Comparison of ENCODE assay signal across 1 cellular context in genomic region chr5:133924221-133924920, GRCh38.
TF ChIP-seq lines count a peak whose summit lies in the region.

No MANE protein-coding gene starts in this region.

TF ChIP-seq in GM23338, 12 proteins besides CTCF, POLR2A, EP300 and RAD21 (continued from another document):
- TF ChIP-seq, protein P1, sequence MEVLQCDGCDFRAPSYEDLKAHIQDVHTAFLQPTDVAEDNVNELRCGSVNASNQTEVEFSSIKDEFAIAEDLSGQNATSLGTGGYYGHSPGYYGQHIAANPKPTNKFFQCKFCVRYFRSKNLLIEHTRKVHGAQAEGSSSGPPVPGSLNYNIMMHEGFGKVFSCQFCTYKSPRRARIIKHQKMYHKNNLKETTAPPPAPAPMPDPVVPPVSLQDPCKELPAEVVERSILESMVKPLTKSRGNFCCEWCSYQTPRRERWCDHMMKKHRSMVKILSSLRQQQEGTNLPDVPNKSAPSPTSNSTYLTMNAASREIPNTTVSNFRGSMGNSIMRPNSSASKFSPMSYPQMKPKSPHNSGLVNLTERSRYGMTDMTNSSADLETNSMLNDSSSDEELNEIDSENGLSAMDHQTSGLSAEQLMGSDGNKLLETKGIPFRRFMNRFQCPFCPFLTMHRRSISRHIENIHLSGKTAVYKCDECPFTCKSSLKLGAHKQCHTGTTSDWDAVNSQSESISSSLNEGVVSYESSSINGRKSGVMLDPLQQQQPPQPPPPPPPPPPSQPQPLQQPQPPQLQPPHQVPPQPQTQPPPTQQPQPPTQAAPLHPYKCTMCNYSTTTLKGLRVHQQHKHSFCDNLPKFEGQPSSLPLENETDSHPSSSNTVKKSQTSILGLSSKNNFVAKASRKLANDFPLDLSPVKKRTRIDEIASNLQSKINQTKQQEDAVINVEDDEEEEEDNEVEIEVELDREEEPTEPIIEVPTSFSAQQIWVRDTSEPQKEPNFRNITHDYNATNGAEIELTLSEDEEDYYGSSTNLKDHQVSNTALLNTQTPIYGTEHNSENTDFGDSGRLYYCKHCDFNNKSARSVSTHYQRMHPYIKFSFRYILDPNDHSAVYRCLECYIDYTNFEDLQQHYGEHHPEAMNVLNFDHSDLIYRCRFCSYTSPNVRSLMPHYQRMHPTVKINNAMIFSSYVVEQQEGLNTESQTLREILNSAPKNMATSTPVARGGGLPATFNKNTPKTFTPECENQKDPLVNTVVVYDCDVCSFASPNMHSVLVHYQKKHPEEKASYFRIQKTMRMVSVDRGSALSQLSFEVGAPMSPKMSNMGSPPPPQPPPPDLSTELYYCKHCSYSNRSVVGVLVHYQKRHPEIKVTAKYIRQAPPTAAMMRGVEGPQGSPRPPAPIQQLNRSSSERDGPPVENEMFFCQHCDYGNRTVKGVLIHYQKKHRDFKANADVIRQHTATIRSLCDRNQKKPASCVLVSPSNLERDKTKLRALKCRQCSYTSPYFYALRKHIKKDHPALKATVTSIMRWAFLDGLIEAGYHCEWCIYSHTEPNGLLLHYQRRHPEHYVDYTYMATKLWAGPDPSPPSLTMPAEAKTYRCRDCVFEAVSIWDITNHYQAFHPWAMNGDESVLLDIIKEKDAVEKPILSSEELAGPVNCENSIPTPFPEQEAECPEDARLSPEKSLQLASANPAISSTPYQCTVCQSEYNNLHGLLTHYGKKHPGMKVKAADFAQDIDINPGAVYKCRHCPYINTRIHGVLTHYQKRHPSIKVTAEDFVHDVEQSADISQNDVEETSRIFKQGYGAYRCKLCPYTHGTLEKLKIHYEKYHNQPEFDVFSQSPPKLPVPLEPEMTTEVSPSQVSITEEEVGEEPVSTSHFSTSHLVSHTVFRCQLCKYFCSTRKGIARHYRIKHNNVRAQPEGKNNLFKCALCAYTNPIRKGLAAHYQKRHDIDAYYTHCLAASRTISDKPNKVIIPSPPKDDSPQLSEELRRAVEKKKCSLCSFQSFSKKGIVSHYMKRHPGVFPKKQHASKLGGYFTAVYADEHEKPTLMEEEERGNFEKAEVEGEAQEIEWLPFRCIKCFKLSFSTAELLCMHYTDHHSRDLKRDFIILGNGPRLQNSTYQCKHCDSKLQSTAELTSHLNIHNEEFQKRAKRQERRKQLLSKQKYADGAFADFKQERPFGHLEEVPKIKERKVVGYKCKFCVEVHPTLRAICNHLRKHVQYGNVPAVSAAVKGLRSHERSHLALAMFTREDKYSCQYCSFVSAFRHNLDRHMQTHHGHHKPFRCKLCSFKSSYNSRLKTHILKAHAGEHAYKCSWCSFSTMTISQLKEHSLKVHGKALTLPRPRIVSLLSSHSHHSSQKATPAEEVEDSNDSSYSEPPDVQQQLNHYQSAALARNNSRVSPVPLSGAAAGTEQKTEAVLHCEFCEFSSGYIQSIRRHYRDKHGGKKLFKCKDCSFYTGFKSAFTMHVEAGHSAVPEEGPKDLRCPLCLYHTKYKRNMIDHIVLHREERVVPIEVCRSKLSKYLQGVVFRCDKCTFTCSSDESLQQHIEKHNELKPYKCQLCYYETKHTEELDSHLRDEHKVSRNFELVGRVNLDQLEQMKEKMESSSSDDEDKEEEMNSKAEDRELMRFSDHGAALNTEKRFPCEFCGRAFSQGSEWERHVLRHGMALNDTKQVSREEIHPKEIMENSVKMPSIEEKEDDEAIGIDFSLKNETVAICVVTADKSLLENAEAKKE (CRISPR knock-in tag; IDR thresholded peaks at IDR 0.05): no peak
